In the genomic region with DNA sequence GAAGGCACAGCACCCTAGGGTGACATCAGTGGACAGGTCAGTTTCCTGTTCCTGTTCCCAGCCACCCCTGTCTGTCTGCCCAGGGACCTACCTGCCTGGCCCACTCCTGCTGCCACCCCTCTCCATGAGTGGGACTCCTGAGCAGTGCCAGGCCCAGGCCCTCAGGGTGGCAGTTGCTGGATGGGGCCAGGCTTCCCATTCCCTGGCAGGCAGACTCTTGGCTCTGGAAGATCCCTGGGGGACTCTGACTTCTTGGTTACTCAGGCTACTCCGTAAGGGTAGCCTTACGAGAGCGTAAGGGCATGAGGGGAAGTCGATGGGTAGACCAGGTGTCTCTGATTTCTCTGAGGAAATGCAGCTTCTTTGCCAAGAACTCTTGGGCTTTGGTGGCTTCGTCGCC, we compare ENCODE assay signal across 13 cellular contexts. TPM values are rescaled to one million over a fixed set of nuclear protein-coding genes. Genes with fewer than 3 reads are reported as not detected.
DNase-seq lines count a peak whose midpoint lies in the region; ATAC-seq and TF ChIP-seq lines count a peak whose summit lies in the region.
"Had no signal": no experiment of that assay in that cellular context is flagged by ENCODE, and none has a peak within 500 bp of the region (broad histone marks: within the 10 kb centered on the region; RNA-seq: fewer than 3 reads in every experiment).

No MANE protein-coding gene starts in this region.

- H3K4me3 ChIP-seq in endodermal cell (ENCODE audit: low read length): peak overlapping the region; percentile 88
- H3K4me3 ChIP-seq in upper lobe of right lung: peak overlapping the region; percentile 48
- H3K4me3 ChIP-seq: A549 had no signal

- peak overlapping the region; percentile 55 for H3K27ac Mint-ChIP-seq in activated T-cell treated with anti-CD3 and anti-CD28 coated beads, Interleukin-2, amount 50 U/mL, for 24 hours
- H3K27ac Mint-ChIP-seq in endodermal cell: no peak overlapping the region
- H3K27ac Mint-ChIP-seq in natural killer cell: peak overlapping the region; percentile 45 to 77
- H3K27ac Mint-ChIP-seq: activated naive CD4-positive, alpha-beta T cell treated with anti-CD3 and anti-CD28 coated beads, Interleukin-2, amount 50 U/mL, for 24 hours had no signal

- H3K27me3 ChIP-seq in endodermal cell (ENCODE audit: control insufficient read depth, insufficient read depth, low read length, poor library complexity, severe bottlenecking) (no peaks in the 10 kb centered on the region), upper lobe of right lung (no peaks in the 10 kb centered on the region)

- no peak for DNase-seq in activated T-cell treated with anti-CD3 and anti-CD28 coated beads, Interleukin-2, amount 50 U/mL, for 24 hours
- no peak for DNase-seq in activated T-cell treated with anti-CD3 and anti-CD28 coated beads, Interleukin-2, amount 50 U/mL, for 4 hours
- DNase-seq in endodermal cell (no peak), natural killer cell (no peak), upper lobe of right lung (no peak), epidermal melanocyte (ENCODE audit: insufficient read length, low spot score) (no peak), occipital lobe (lab: John Stamatoyannopoulos, UW) (no peak)
- no peak for DNase-seq in effector CD8-positive, alpha-beta T cell (lab: John Stamatoyannopoulos, UW)
- DNase-seq: NCI-H1048; NCI-H69; stimulated activated CD8-positive, alpha-beta memory T cell treated with anti-CD3 and anti-CD28 coated beads, Interleukin-4, amount 100 ng/mL, for 48 hours had no signal

- 97 to 100% methylated on average over 5 to 6 of the region's 6 CpGs for WGBS in endodermal cell (ENCODE audit: insufficient coverage in 1 of 2, insufficient read length in 1 of 2), 2 experiments

- H3K9me3 ChIP-seq in endodermal cell (ENCODE audit: control insufficient read depth, low read length): no peaks in the 10 kb centered on the region
- H3K9me3 ChIP-seq in upper lobe of right lung: no peaks in the 10 kb centered on the region
- H3K9me3 ChIP-seq: A549 had no signal

- ATAC-seq in activated T-cell treated with anti-CD3 and anti-CD28 coated beads, Interleukin-2, amount 50 U/mL, for 4 hours: no peak
- ATAC-seq in natural killer cell (no peak), upper lobe of right lung (no peak)
- ATAC-seq: A549 had no signal

- intact Hi-C loops in natural killer cell (cut with micrococcal nuclease): no loop called here
- intact Hi-C loops in upper lobe of right lung (cut with DNase I): no loop called here

- H3K36me3 ChIP-seq in endodermal cell (ENCODE audit: control insufficient read depth, insufficient read depth, low read length): peaks cover 44% of the 10 kb centered on the region
- peaks cover 28% of the 10 kb centered on the region for H3K36me3 ChIP-seq in upper lobe of right lung

- H3K4me1 Mint-ChIP-seq in activated T-cell treated with anti-CD3 and anti-CD28 coated beads, Interleukin-2, amount 50 U/mL, for 24 hours (ENCODE audit: low read depth): no peaks in the 10 kb centered on the region
- no peaks in the 10 kb centered on the region for H3K4me1 Mint-ChIP-seq in activated T-cell treated with anti-CD3 and anti-CD28 coated beads, Interleukin-2, amount 50 U/mL, for 4 hours (ENCODE audit: low read depth)
- H3K4me1 Mint-ChIP-seq in endodermal cell (peaks cover 42% of the 10 kb centered on the region), natural killer cell (peaks cover 0 to 10% of the 10 kb centered on the region in 2 donors)

- no peaks in the 10 kb centered on the region for H3K27me3 Mint-ChIP-seq in activated T-cell treated with anti-CD3 and anti-CD28 coated beads, Interleukin-2, amount 50 U/mL, for 24 hours
- no peaks in the 10 kb centered on the region for H3K27me3 Mint-ChIP-seq in activated T-cell treated with anti-CD3 and anti-CD28 coated beads, Interleukin-2, amount 50 U/mL, for 4 hours (ENCODE audit: low read depth)
- H3K27me3 Mint-ChIP-seq in endodermal cell (ENCODE audit: insufficient read depth): no peaks in the 10 kb centered on the region
- no peaks in the 10 kb centered on the region for H3K27me3 Mint-ChIP-seq in natural killer cell (ENCODE audit: low read depth in 2 of 2)
- H3K27me3 Mint-ChIP-seq: activated naive CD4-positive, alpha-beta T cell treated with anti-CD3 and anti-CD28 coated beads, Interleukin-2, amount 50 U/mL, for 24 hours had no signal

- TF ChIP-seq CTCF in endodermal cell (conservative IDR thresholded peaks at IDR 0.05) (no peak), natural killer cell (IDR thresholded peaks at IDR 0.05) (no peak), upper lobe of right lung (IDR thresholded peaks at IDR 0.05) (no peak)

- H3K27ac ChIP-seq in endodermal cell (ENCODE audit: low read depth, low read length) (no peak overlapping the region), upper lobe of right lung (peak overlapping the region; percentile 85)
- H3K27ac ChIP-seq: A549 had no signal

- peaks cover 43% of the 10 kb centered on the region for H3K36me3 Mint-ChIP-seq in activated T-cell treated with anti-CD3 and anti-CD28 coated beads, Interleukin-2, amount 50 U/mL, for 24 hours (ENCODE audit: low read depth)
- peaks cover 16% of the 10 kb centered on the region for H3K36me3 Mint-ChIP-seq in activated T-cell treated with anti-CD3 and anti-CD28 coated beads, Interleukin-2, amount 50 U/mL, for 4 hours (ENCODE audit: insufficient read depth)
- H3K36me3 Mint-ChIP-seq in endodermal cell (ENCODE audit: low read depth) (peaks cover 33% of the 10 kb centered on the region), natural killer cell (peaks cover 8% of the 10 kb centered on the region)

- H3K4me1 ChIP-seq in endodermal cell (ENCODE audit: control insufficient read depth, insufficient read depth, low read length) (peaks cover 13% of the 10 kb centered on the region), upper lobe of right lung (peaks cover 18% of the 10 kb centered on the region)

- peak overlapping the region; percentile 86 for H3K9ac ChIP-seq in endodermal cell (ENCODE audit: extremely low read depth, low read length, poor library complexity, severe bottlenecking)

- H3K4me3 Mint-ChIP-seq in activated T-cell treated with anti-CD3 and anti-CD28 coated beads, Interleukin-2, amount 50 U/mL, for 24 hours: no peak overlapping the region
- no peak overlapping the region for H3K4me3 Mint-ChIP-seq in activated T-cell treated with anti-CD3 and anti-CD28 coated beads, Interleukin-2, amount 50 U/mL, for 4 hours
- H3K4me3 Mint-ChIP-seq in endodermal cell (no peak overlapping the region), natural killer cell (no peak overlapping the region)
- H3K4me3 Mint-ChIP-seq: activated naive CD4-positive, alpha-beta T cell treated with anti-CD3 and anti-CD28 coated beads, Interleukin-2, amount 50 U/mL, for 24 hours had no signal

- no peaks in the 10 kb centered on the region for H3K9me3 Mint-ChIP-seq in activated T-cell treated with anti-CD3 and anti-CD28 coated beads, Interleukin-2, amount 50 U/mL, for 24 hours
- H3K9me3 Mint-ChIP-seq in activated T-cell treated with anti-CD3 and anti-CD28 coated beads, Interleukin-2, amount 50 U/mL, for 4 hours: no peaks in the 10 kb centered on the region
- H3K9me3 Mint-ChIP-seq in endodermal cell: no peaks in the 10 kb centered on the region
- no peaks in the 10 kb centered on the region for H3K9me3 Mint-ChIP-seq in natural killer cell
- H3K9me3 Mint-ChIP-seq: activated naive CD4-positive, alpha-beta T cell treated with anti-CD3 and anti-CD28 coated beads, Interleukin-2, amount 50 U/mL, for 24 hours had no signal

RNA-seq across cellular contexts. Expression of a gene that starts 2.7 kb away (rescaled TPM):
- total RNA-seq in activated T-cell treated with anti-CD3 and anti-CD28 coated beads, Interleukin-2, amount 50 U/mL, for 4 hours: 1 to 10 TPM; 2.5 to 3.9 (median 3.2) TPM
- total RNA-seq in endodermal cell: 100 to 1,000 TPM; 228 to 412 TPM
- 375 TPM for polyA plus RNA-seq in endodermal cell (2013, experiment 1 of 2)
- polyA plus RNA-seq in endodermal cell (2013, experiment 2 of 2): 542 TPM
- 10 to 100 TPM in 1 of 3 donors, 1 to 10 TPM in 2; 8.2 to 18.0 (median 8.3) TPM for total RNA-seq in natural killer cell
- total RNA-seq in upper lobe of right lung: 465 TPM
- 12.9 TPM for total RNA-seq in occipital lobe

RNA-seq across cellular contexts. Expression of a gene that starts 23.4 kb away (rescaled TPM):
- 10 to 100 TPM; 11.1 to 15.4 (median 12.9) TPM for total RNA-seq in activated T-cell treated with anti-CD3 and anti-CD28 coated beads, Interleukin-2, amount 50 U/mL, for 4 hours
- total RNA-seq in endodermal cell: 10 to 100 TPM; 39.3 to 43.0 TPM
- polyA plus RNA-seq in endodermal cell (2013, experiment 1 of 2): 23.7 TPM
- polyA plus RNA-seq in endodermal cell (2013, experiment 2 of 2): 21.9 TPM
- total RNA-seq in natural killer cell: 100 to 1,000 TPM in 1 of 3 donors, 10 to 100 TPM in 2; 80.0 to 111 (median 82.0) TPM
- total RNA-seq in upper lobe of right lung: 107 TPM
- total RNA-seq in occipital lobe: 8.1 TPM

RNA-seq across cellular contexts. Expression of a gene that starts 30.0 kb away (rescaled TPM):
- 100 to 1,000 TPM; 112 to 139 (median 123) TPM for total RNA-seq in activated T-cell treated with anti-CD3 and anti-CD28 coated beads, Interleukin-2, amount 50 U/mL, for 4 hours
- 10 to 100 TPM; 56.5 to 58.6 TPM for total RNA-seq in endodermal cell
- 27.4 TPM for polyA plus RNA-seq in endodermal cell (2013, experiment 1 of 2)
- polyA plus RNA-seq in endodermal cell (2013, experiment 2 of 2): 21.1 TPM
- 100 to 1,000 TPM; 397 to 471 (median 441) TPM for total RNA-seq in natural killer cell
- 57.8 TPM for total RNA-seq in upper lobe of right lung
- total RNA-seq in occipital lobe: 24.0 TPM

RNA-seq across cellular contexts. Expression of a gene that starts 30.6 kb away (rescaled TPM):
- 10 to 100 TPM; 16.2 to 17.9 (median 16.9) TPM for total RNA-seq in activated T-cell treated with anti-CD3 and anti-CD28 coated beads, Interleukin-2, amount 50 U/mL, for 4 hours
- total RNA-seq in endodermal cell (10 to 100 TPM; 46.4 to 51.1 TPM), natural killer cell (10 to 100 TPM; 13.7 to 20.7 (median 17.3) TPM), upper lobe of right lung (27.1 TPM), occipital lobe (16.4 TPM)
- 35.7 TPM for polyA plus RNA-seq in endodermal cell (2013, experiment 1 of 2)
- polyA plus RNA-seq in endodermal cell (2013, experiment 2 of 2): 37.2 TPM

RNA-seq across cellular contexts. Expression of a gene that starts 57.8 kb away (rescaled TPM):
- 10 to 100 TPM; 73.9 to 81.2 (median 80.0) TPM for total RNA-seq in activated T-cell treated with anti-CD3 and anti-CD28 coated beads, Interleukin-2, amount 50 U/mL, for 4 hours
- total RNA-seq in endodermal cell (100 to 1,000 TPM; 114 to 115 TPM), natural killer cell (10 to 100 TPM; 46.1 to 71.0 (median 58.8) TPM), upper lobe of right lung (86.9 TPM), occipital lobe (325 TPM)
- 70.0 TPM for polyA plus RNA-seq in endodermal cell (2013, experiment 1 of 2)
- 63.5 TPM for polyA plus RNA-seq in endodermal cell (2013, experiment 2 of 2)

Comparison
In these comparisons a context has a peak if more than half of its experiments do, and no peak if none do; other contexts are left out.
1. RNA of a gene that starts 2.7 kb away (total RNA-seq): 465 TPM in upper lobe of right lung (single experiment) and 228 to 412 TPM in endodermal cell; 12.9 TPM in occipital lobe (single experiment), 8.2 to 18.0 TPM in natural killer cell and 2.5 to 3.9 TPM in activated T-cell treated with anti-CD3 and anti-CD28 coated beads, Interleukin-2, amount 50 U/mL, for 4 hours; every median in the first group is over 10 times any median in the second.